In the genomic region with DNA sequence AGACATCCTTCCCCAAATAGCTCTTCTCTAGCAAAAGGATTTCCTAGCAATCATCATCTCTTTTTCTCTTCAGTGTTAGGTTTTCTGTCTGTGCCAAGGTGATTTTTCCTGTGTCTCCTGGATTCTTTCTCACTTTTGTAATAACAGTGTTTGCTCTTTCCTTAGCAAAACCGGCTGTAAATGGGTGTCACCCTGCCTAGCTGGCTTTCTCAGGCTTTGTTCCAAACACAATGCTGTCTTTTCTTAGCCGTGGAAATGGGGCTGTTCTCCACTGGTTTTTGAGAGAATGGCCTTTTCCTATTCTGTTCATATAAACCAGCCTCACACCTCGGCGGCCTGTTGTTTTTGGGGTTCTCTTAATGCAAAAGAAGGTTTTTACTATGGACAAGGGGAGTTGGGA, we compare ENCODE assay signal across 11 cellular contexts. TPM values are rescaled to one million over a fixed set of nuclear protein-coding genes. Genes with fewer than 3 reads are reported as not detected.
DNase-seq lines count a peak whose midpoint lies in the region; ATAC-seq and TF ChIP-seq lines count a peak whose summit lies in the region.
"Had no signal": no experiment of that assay in that cellular context is flagged by ENCODE, and none has a peak within 500 bp of the region (broad histone marks: within the 10 kb centered on the region; RNA-seq: fewer than 3 reads in every experiment).

No MANE protein-coding gene starts in this region.

- H2AFZ ChIP-seq in neural progenitor cell (replicated peaks) = no peak overlapping the region

- H3K4me1 Mint-ChIP-seq in neural progenitor cell = peaks cover 38% of the 10 kb centered on the region

- H3K79me2 ChIP-seq in neural progenitor cell (ENCODE audit: low read depth) = no peaks in the 10 kb centered on the region

- peak; percentile 27 for DNase-seq in DMS53 (lab: John Stamatoyannopoulos, UW)
- no peak for DNase-seq in DMS53 treated with DMSO at 0.1 percent for 48 hours (lab: John Stamatoyannopoulos, UW; ENCODE audit: unreplicated experiment)
- DNase-seq in fibroblast of peridontal ligament (ENCODE audit: extremely low read depth) = peak; percentile 22
- no peak for DNase-seq in neural progenitor cell (ENCODE audit: low spot score)
- DNase-seq in transverse colon = no peak
- DNase-seq in T-helper 1 cell = no peak
- DNase-seq: effector memory CD4-positive, alpha-beta T cell; glutamatergic neuron; NCI-H1694 had no signal

- WGBS in transverse colon (ENCODE audit: low coverage in 1 of 2), 2 donors = 33 to 60% methylated on average over 1 to 4 of the region's 4 CpGs

- H3K27me3 ChIP-seq in neural progenitor cell (no peaks in the 10 kb centered on the region), transverse colon (no peaks in the 10 kb centered on the region)

- H3K36me3 Mint-ChIP-seq in neural progenitor cell = no peaks in the 10 kb centered on the region

- in situ Hi-C loops in transverse colon (cut with MboI; ENCODE audit: low pct_ligation_motif_present in 1 of 4, low pct_unique_long_range_greater_than_20kb in 1 of 4, low sequenced_read_pairs in 3 of 4) = no loop called here

- H3F3A ChIP-seq in neural progenitor cell (ENCODE audit: low read depth) = peaks cover 27% of the 10 kb centered on the region

- H3K4me1 ChIP-seq in neural progenitor cell (peaks cover 32% of the 10 kb centered on the region), transverse colon (peaks cover 51 to 78% (median 61%) of the 10 kb centered on the region in 4 donors)

- ATAC-seq in GM19397 (IDR thresholded peaks at IDR 0.05; ENCODE audit: unreplicated experiment) (no peak), HG03439 (IDR thresholded peaks at IDR 0.05; ENCODE audit: unreplicated experiment) (no peak)

- no peak for TF ChIP-seq POLR2A in transverse colon (IDR thresholded peaks at IDR 0.05)

- no peaks in the 10 kb centered on the region for H4K20me1 ChIP-seq in neural progenitor cell (ENCODE audit: low read depth)

- H3K9me3 ChIP-seq in neural progenitor cell (ENCODE audit: low read depth) = no peaks in the 10 kb centered on the region
- H3K9me3 ChIP-seq in transverse colon = no peaks in the 10 kb centered on the region

- TF ChIP-seq EP300 in transverse colon (IDR thresholded peaks at IDR 0.05; ENCODE audit: low read depth) = no peak

- intact Hi-C loops in transverse colon (cut with DNase I; ENCODE audit: low total_unique reads) = no loop called here

- H3K4me3 ChIP-seq in neural progenitor cell (no peak overlapping the region), transverse colon (peak overlapping the region in 1 of 4 donors; percentile 3)

- peaks cover 6% of the 10 kb centered on the region for H3K27me3 Mint-ChIP-seq in neural progenitor cell (ENCODE audit: insufficient read depth, low read depth)

- H3K4me2 ChIP-seq in neural progenitor cell = peak overlapping the region; percentile 37

- no peaks in the 10 kb centered on the region for H3K9me3 Mint-ChIP-seq in neural progenitor cell

- H3K9ac ChIP-seq in neural progenitor cell = no peak overlapping the region

- H3K4me3 Mint-ChIP-seq in neural progenitor cell = no peak overlapping the region

- H3K27ac Mint-ChIP-seq in neural progenitor cell = no peak overlapping the region

- H3K27ac ChIP-seq in neural progenitor cell (no peak overlapping the region), transverse colon (peak overlapping the region; percentile 82 to 90 (median 86))

- TF ChIP-seq CTCF in neural progenitor cell (IDR thresholded peaks at IDR 0.05) (no peak), transverse colon (IDR thresholded peaks at IDR 0.05) (no peak)

- H3K36me3 ChIP-seq in neural progenitor cell (no peaks in the 10 kb centered on the region), transverse colon (no peaks in the 10 kb centered on the region)

RNA-seq across cellular contexts. Expression of a gene that starts 21.9 kb away (rescaled TPM):
- total RNA-seq in neural progenitor cell (ENCODE audit: low replicate concordance) (2.5 and 8.4 TPM in 2 replicates), transverse colon (100 to 1,000 TPM in 1 of 4 donors, 10 to 100 TPM in 3; 49.2 to 108 (median 57.8) TPM)

Comparison
In these comparisons a context has a peak if more than half of its experiments do, and no peak if none do; other contexts are left out.
1. DNase-seq: peak in DMS53 (single experiment) and fibroblast of peridontal ligament (single experiment); none in DMS53 treated with DMSO at 0.1 percent for 48 hours (single experiment), neural progenitor cell (single experiment), transverse colon (single experiment) and T-helper 1 cell (0 of 5).